11 cellular contexts compared by ENCODE assay signal in the genomic region with DNA sequence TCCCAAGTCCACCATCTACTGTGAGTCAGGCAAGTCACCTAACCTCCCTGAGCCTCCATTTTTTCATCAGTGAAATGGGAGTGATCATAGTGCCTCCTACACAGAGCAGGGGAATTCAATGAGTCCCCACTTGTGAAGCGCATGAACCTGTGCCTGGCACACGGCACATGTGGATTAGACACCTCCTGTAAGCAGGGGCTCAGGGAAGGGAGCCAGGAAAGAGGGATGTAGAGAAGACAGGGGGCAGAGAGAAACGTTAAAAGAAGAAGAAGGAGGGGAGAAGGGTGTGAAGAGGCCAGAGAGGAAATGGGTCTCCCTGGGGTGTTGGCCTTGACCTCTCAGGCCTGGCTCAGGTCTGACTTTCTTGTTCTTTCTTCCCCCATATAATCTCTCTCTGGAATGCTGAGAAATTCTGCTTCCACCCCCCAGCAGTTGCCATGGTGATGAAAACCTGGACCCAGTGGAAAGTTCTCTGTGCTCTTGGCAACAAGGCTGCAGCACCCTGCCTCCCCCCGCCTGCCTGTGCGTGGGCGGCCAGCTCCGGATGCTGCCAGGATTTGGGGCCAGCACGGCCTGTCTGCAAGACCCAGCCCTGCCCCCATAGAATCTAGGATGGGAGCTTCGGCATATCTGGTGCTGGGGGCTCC.
DNase-seq lines count a peak whose midpoint lies in the region; ATAC-seq and TF ChIP-seq lines count a peak whose summit lies in the region.
"Had no signal": no experiment of that assay in that cellular context is flagged by ENCODE, and none has a peak within 500 bp of the region (broad histone marks: within the 10 kb centered on the region; RNA-seq: fewer than 3 reads in every experiment).

No MANE protein-coding gene starts in this region.

- H3K9me3 ChIP-seq in fibroblast of lung (ENCODE audit: control insufficient read depth, insufficient read depth, low read depth, low read length) = no peaks in the 10 kb centered on the region
- no peaks in the 10 kb centered on the region for H3K9me3 ChIP-seq in neural cell (ENCODE audit: low read length)
- H3K9me3 ChIP-seq: BLaER1 had no signal

- H3K9ac ChIP-seq in fibroblast of lung (ENCODE audit: insufficient read depth, low read length) (no peak overlapping the region), neural cell (ENCODE audit: low read length) (peak overlapping the region; percentile 38)
- H3K9ac ChIP-seq: BLaER1 had no signal

- peak; percentile 22 for DNase-seq in NCI-H1694 (lab: John Stamatoyannopoulos, UW)
- DNase-seq in fibroblast of lung (ENCODE audit: low read depth in 2 of 2) = peak; percentile 20 to 89
- no peak for DNase-seq in central memory CD4-positive, alpha-beta T cell
- no peak for DNase-seq in NCI-H82 treated with DMSO at 0.1 percent for 48 hours (lab: John Stamatoyannopoulos, UW; ENCODE audit: unreplicated experiment)
- DNase-seq in stimulated activated CD8-positive, alpha-beta memory T cell treated with anti-CD3 and anti-CD28 coated beads, Interleukin-4, amount 100 ng/mL, for 48 hours = no peak
- DNase-seq: immature natural killer cell, MV-4-11 had no signal

- no peak overlapping the region for H3K4me2 ChIP-seq in fibroblast of lung (ENCODE audit: extremely low read depth, insufficient read depth, low read length)
- no peak overlapping the region for H3K4me2 ChIP-seq in neural cell (ENCODE audit: low read length)
- H3K4me2 ChIP-seq: BLaER1 had no signal

- no peak overlapping the region for H2AFZ ChIP-seq in ACC112 (ENCODE audit: low read length, unreplicated experiment)
- no peak overlapping the region for H2AFZ ChIP-seq in fibroblast of lung (ENCODE audit: low read length)
- H2AFZ ChIP-seq in neural cell (ENCODE audit: low read depth, low read length) = no peak overlapping the region

- no peaks in the 10 kb centered on the region for H3K36me3 ChIP-seq in ACC112 (ENCODE audit: insufficient read depth, low read length)
- no peaks in the 10 kb centered on the region for H3K36me3 ChIP-seq in fibroblast of lung (ENCODE audit: control insufficient read depth, insufficient read depth, low read length)
- no peaks in the 10 kb centered on the region for H3K36me3 ChIP-seq in neural cell (ENCODE audit: insufficient read depth, low read length)
- H3K36me3 ChIP-seq: BLaER1 had no signal

- no peaks in the 10 kb centered on the region for H3F3A ChIP-seq in neural cell (ENCODE audit: insufficient read depth, low read length, poor library complexity, severe bottlenecking)

- no peak for TF ChIP-seq CTCF in fibroblast of lung (conservative IDR thresholded peaks at IDR 0.05 in 1 of 2, IDR thresholded peaks at IDR 0.05 in 1 of 2; ENCODE audit: low read depth in 1 of 2, low read length in 2 of 2)
- TF ChIP-seq CTCF in neural cell (IDR thresholded peaks at IDR 0.05; ENCODE audit: poor library complexity, severe bottlenecking) = no peak

- H3K4me3 ChIP-seq in ACC112 (ENCODE audit: low read depth, low read length) (peak overlapping the region; percentile 27; the same call in 1 of the 2 replicates), fibroblast of lung (replicated peaks in 1 of 4; ENCODE audit: control extremely low read depth in 1 of 4, insufficient read depth in 1 of 4, low read depth in 3 of 4, low read length in 4 of 4) (no peak overlapping the region), neural cell (ENCODE audit: low read length) (peak overlapping the region; percentile 8)
- H3K4me3 ChIP-seq: BLaER1 had no signal

- peaks cover 15% of the 10 kb centered on the region for H3K4me1 ChIP-seq in ACC112 (ENCODE audit: control insufficient read depth, insufficient read depth, low read length, unreplicated experiment)
- peaks cover 2% of the 10 kb centered on the region for H3K4me1 ChIP-seq in fibroblast of lung (ENCODE audit: control insufficient read depth, extremely low read depth, insufficient read depth, low read length)

- H3K27ac ChIP-seq in ACC112 (ENCODE audit: low read depth, low read length) (peak overlapping the region; percentile 17; the same call in 1 of the 2 replicates), fibroblast of lung (ENCODE audit: insufficient read depth, low read length) (no peak overlapping the region), neural cell (ENCODE audit: low read length) (no peak overlapping the region)
- H3K27ac ChIP-seq: BLaER1 had no signal

- no peaks in the 10 kb centered on the region for H3K9me2 ChIP-seq in neural cell (ENCODE audit: insufficient read depth, low read length)

- H3K79me2 ChIP-seq in ACC112 (ENCODE audit: control insufficient read depth, insufficient read depth, low read length, unreplicated experiment) (no peaks in the 10 kb centered on the region), fibroblast of lung (ENCODE audit: control insufficient read depth, insufficient read depth, low read length) (no peaks in the 10 kb centered on the region), neural cell (replicated peaks; ENCODE audit: insufficient read depth, low read length) (no peaks in the 10 kb centered on the region)

- H4K20me1 ChIP-seq in fibroblast of lung (ENCODE audit: control insufficient read depth, extremely low read depth, insufficient read depth, low read length) (no peaks in the 10 kb centered on the region), neural cell (ENCODE audit: insufficient read depth) (no peaks in the 10 kb centered on the region)
- H4K20me1 ChIP-seq: BLaER1 had no signal

- peak; percentile 20 for TF ChIP-seq EP300 in neural cell (conservative IDR thresholded peaks at IDR 0.05; ENCODE audit: poor library complexity, severe bottlenecking)

- TF ChIP-seq RAD21 in neural cell (conservative IDR thresholded peaks at IDR 0.05) = no peak

- H3K27me3 ChIP-seq in ACC112 (ENCODE audit: insufficient read depth, low read length) (no peaks in the 10 kb centered on the region), fibroblast of lung (ENCODE audit: control insufficient read depth, insufficient read depth, low read length) (no peaks in the 10 kb centered on the region), neural cell (ENCODE audit: insufficient read depth, low read depth, low read length) (no peaks in the 10 kb centered on the region)
- H3K27me3 ChIP-seq: BLaER1 had no signal

- ATAC-seq in HG02870 (IDR thresholded peaks at IDR 0.05; ENCODE audit: unreplicated experiment) = no peak

TF ChIP-seq in neural cell, 6 proteins besides CTCF, POLR2A, EP300 and RAD21:
- no peak for TF ChIP-seq TAF1 (IDR thresholded peaks at IDR 0.05; ENCODE audit: low read depth)

Comparison
In these comparisons a context has a peak if more than half of its experiments do, and no peak if none do; other contexts are left out.
1. H3K4me3 ChIP-seq: peak in ACC112 (single experiment) and neural cell (single experiment); none in fibroblast of lung (0 of 4).
2. DNase-seq: peak in NCI-H1694 (single experiment) and fibroblast of lung (2 of 2); none in central memory CD4-positive, alpha-beta T cell (single experiment), NCI-H82 treated with DMSO at 0.1 percent for 48 hours (single experiment) and stimulated activated CD8-positive, alpha-beta memory T cell treated with anti-CD3 and anti-CD28 coated beads, Interleukin-4, amount 100 ng/mL, for 48 hours (single experiment).